In genomic region chr2:134218928-134219707, GRCh38 we compare ENCODE assay signal across 9 cellular contexts. TPM values are rescaled to one million over a fixed set of nuclear protein-coding genes. Genes with fewer than 3 reads are reported as not detected.
DNase-seq lines count a peak whose midpoint lies in the region; ATAC-seq and TF ChIP-seq lines count a peak whose summit lies in the region.
"Had no signal": no experiment of that assay in that cellular context is flagged by ENCODE, and none has a peak within 500 bp of the region (broad histone marks: within the 10 kb centered on the region; RNA-seq: fewer than 3 reads in every experiment).

No MANE protein-coding gene starts in this region.

- peaks cover 8% of the 10 kb centered on the region for H3K36me3 Mint-ChIP-seq in activated T-cell treated with anti-CD3 and anti-CD28 coated beads, Interleukin-2, amount 50 U/mL, for 4 hours (ENCODE audit: insufficient read depth)
- no peaks in the 10 kb centered on the region for H3K36me3 Mint-ChIP-seq in natural killer cell

- no peaks in the 10 kb centered on the region for H3K9me3 ChIP-seq in uterus
- H3K9me3 ChIP-seq: tibial nerve had no signal

- H3K9me3 Mint-ChIP-seq in activated T-cell treated with anti-CD3 and anti-CD28 coated beads, Interleukin-2, amount 50 U/mL, for 4 hours, result peaks cover 9% of the 10 kb centered on the region
- H3K9me3 Mint-ChIP-seq in natural killer cell, result no peaks in the 10 kb centered on the region

- in situ Hi-C loops in brain microvascular endothelial cell (cut with HindIII; ENCODE audit: low pct_ligation_motif_present, low sequenced_read_pairs), result no loop called here

- H3K27ac ChIP-seq in brain microvascular endothelial cell, result no peak overlapping the region
- H3K27ac ChIP-seq in uterus, result no peak overlapping the region

- no peaks in the 10 kb centered on the region for H3K27me3 ChIP-seq in brain microvascular endothelial cell (replicated peaks)
- no peaks in the 10 kb centered on the region for H3K27me3 ChIP-seq in uterus
- H3K27me3 ChIP-seq: tibial nerve had no signal

- H3K36me3 ChIP-seq in brain microvascular endothelial cell (replicated peaks) (no peaks in the 10 kb centered on the region), uterus (no peaks in the 10 kb centered on the region)
- H3K36me3 ChIP-seq: tibial nerve had no signal

- DNase-seq in A172 (ENCODE audit: low spot score) (peak; percentile 51), natural killer cell (no peak), brain microvascular endothelial cell (no peak), uterus (no peak)
- DNase-seq in Jurkat, Clone E6-1 (ENCODE audit: low read depth, low spot score), result peak; percentile 63
- peak; percentile 20 for DNase-seq in activated T-cell treated with anti-CD3 and anti-CD28 coated beads, Interleukin-2, amount 50 U/mL, for 4 hours

- peaks cover 68% of the 10 kb centered on the region for H3K4me1 Mint-ChIP-seq in activated T-cell treated with anti-CD3 and anti-CD28 coated beads, Interleukin-2, amount 50 U/mL, for 4 hours (ENCODE audit: low read depth)
- peaks cover 54 to 61% of the 10 kb centered on the region in 2 donors for H3K4me1 Mint-ChIP-seq in natural killer cell

- H3K4me1 ChIP-seq in uterus, result no peaks in the 10 kb centered on the region

- H3K27ac Mint-ChIP-seq in natural killer cell, result peak overlapping the region in 1 of 2 donors; percentile 87

- TF ChIP-seq POLR2A in uterus (IDR thresholded peaks at IDR 0.05), result no peak

- no peaks in the 10 kb centered on the region for H3K27me3 Mint-ChIP-seq in activated T-cell treated with anti-CD3 and anti-CD28 coated beads, Interleukin-2, amount 50 U/mL, for 4 hours (ENCODE audit: low read depth)
- H3K27me3 Mint-ChIP-seq in natural killer cell (ENCODE audit: low read depth in 2 of 2), result no peaks in the 10 kb centered on the region

- intact Hi-C loops in natural killer cell (cut with micrococcal nuclease), result loop anchor here (5.0 kb wide), 1 partner anchor 33 kb away; the partner anchor contains the start of gene MGAT5
- intact Hi-C loops in uterus (cut with DNase I; ENCODE audit: low total_unique reads), result no loop called here

- ATAC-seq in GM21367 (IDR thresholded peaks at IDR 0.05; ENCODE audit: unreplicated experiment) (peak; percentile 50), natural killer cell (peak; percentile 19 to 60 (median 47)), GM19023 (IDR thresholded peaks at IDR 0.05; ENCODE audit: unreplicated experiment) (no peak)
- ATAC-seq in activated T-cell treated with anti-CD3 and anti-CD28 coated beads, Interleukin-2, amount 50 U/mL, for 4 hours, result no peak

- H3K4me3 ChIP-seq in Jurkat, Clone E6-1 (ENCODE audit: low read length), result no peak overlapping the region
- H3K4me3 ChIP-seq in brain microvascular endothelial cell (ENCODE audit: low read depth, low read length) (no peak overlapping the region), uterus (no peak overlapping the region)
- H3K4me3 ChIP-seq: tibial nerve had no signal

- TF ChIP-seq CTCF in natural killer cell (IDR thresholded peaks at IDR 0.05) (no peak), brain microvascular endothelial cell (IDR thresholded peaks at IDR 0.05; ENCODE audit: low read depth, low read length, missing control alignments) (no peak), uterus (IDR thresholded peaks at IDR 0.05) (no peak)

- peak overlapping the region; percentile 57 for H3K4me3 Mint-ChIP-seq in activated T-cell treated with anti-CD3 and anti-CD28 coated beads, Interleukin-2, amount 50 U/mL, for 4 hours
- peak overlapping the region; percentile 75 for H3K4me3 Mint-ChIP-seq in natural killer cell

RNA-seq across cellular contexts. Expression of gene MGAT5, which starts 34.8 kb away (rescaled TPM):
- total RNA-seq in A172 (2014; rRNA removed; shearing (Covaris generic)), result 22.9 and 31.8 TPM in 2 replicates
- 12.4 TPM for polyA plus RNA-seq in Jurkat, Clone E6-1 (2012; ENCODE audit: insufficient read depth, insufficient read length)
- total RNA-seq in activated T-cell treated with anti-CD3 and anti-CD28 coated beads, Interleukin-2, amount 50 U/mL, for 4 hours, result 10 to 100 TPM; 58.7 to 69.8 (median 68.4) TPM
- total RNA-seq in natural killer cell (10 to 100 TPM; 39.7 to 58.2 (median 57.0) TPM), uterus (10 to 100 TPM; 10.3 to 53.2 (median 27.0) TPM)

Comparison
In these comparisons a context has a peak if more than half of its experiments do, and no peak if none do; other contexts are left out.
1. DNase-seq: peak in A172 (single experiment), Jurkat, Clone E6-1 (single experiment) and activated T-cell treated with anti-CD3 and anti-CD28 coated beads, Interleukin-2, amount 50 U/mL, for 4 hours (single experiment); none in natural killer cell (single experiment), brain microvascular endothelial cell (single experiment) and uterus (0 of 2).
2. ATAC-seq: peak in GM21367 (single experiment) and natural killer cell (3 of 3); none in activated T-cell treated with anti-CD3 and anti-CD28 coated beads, Interleukin-2, amount 50 U/mL, for 4 hours (0 of 2) and GM19023 (single experiment).